ENCODE assay signal across 28 cellular contexts in genomic region chr22:48900327-48900597, GRCh38.
"Had no signal": no experiment of that assay in that cellular context is flagged by ENCODE, and none has a peak within 500 bp of the region (broad histone marks: within the 10 kb centered on the region; RNA-seq: fewer than 3 reads in every experiment).

No MANE protein-coding gene starts in this region.

- ATAC-seq: left colon; left lung; lower lobe of right lung; naive thymus-derived CD8-positive, alpha-beta T cell; pancreas; right cardiac atrium; sciatic nerve; stimulated activated naive B cell treated with anti-CD40 and anti-IgM and Interleukin-4, amounts not matched to agents 10 μg/mL and 1 μg/mL and 100 μg/mL, for 72 hours; stimulated activated naive CD8-positive, alpha-beta T cell treated with anti-CD3 and anti-CD28 coated beads, Interleukin-15, Interleukin-2, amounts not matched to agents 100 U/mL and 50 U/mL, for 24 hours had no signal

- DNase-seq: hippocampal formation; immature natural killer cell; kidney; left colon; left lung; lower lobe of right lung; mammary epithelial cell; mesenchymal stem cell; occipital lobe; pancreas; retina; right cardiac atrium; stimulated activated CD4-positive, alpha-beta T cell treated with anti-CD3 and anti-CD28 coated beads, Interleukin-12 subunit alpha, Interleukin-12 subunit beta, amount 100 ng/mL, for 4 hours; stimulated activated CD4-positive, alpha-beta T cell treated with anti-CD3 and anti-CD28 coated beads, Interleukin-15, amount 100 ng/mL, for 24 hours; stimulated activated CD4-positive, alpha-beta T cell treated with anti-CD3 and anti-CD28 coated beads, Interleukin-2, amount 100 ng/mL, for 24 hours; stimulated activated CD4-positive, alpha-beta T cell treated with anti-CD3 and anti-CD28 coated beads, Interleukin-4, amount 100 ng/mL, for 1 hour; stimulated activated naive B cell treated with anti-CD40 and anti-IgM and Interleukin-4, amounts not matched to agents 10 μg/mL and 1 μg/mL and 100 μg/mL, for 72 hours; stimulated activated naive CD8-positive, alpha-beta T cell treated with anti-CD3 and anti-CD28 coated beads, Interleukin-15, Interleukin-2, amounts not matched to agents 100 U/mL and 50 U/mL, for 24 hours; stomach; testis; thyroid gland; transverse colon had no signal

- H3K9me3 ChIP-seq: left lung, lower lobe of right lung, neutrophil, pancreas, prostate gland, stomach, testis, thyroid gland, transverse colon, upper lobe of left lung had no signal

- H3K27ac ChIP-seq: left lung, lower lobe of right lung, neutrophil, pancreas, prostate gland, skin epidermis, stomach, testis, thyroid gland, transverse colon, upper lobe of left lung had no signal

- H3K4me3 ChIP-seq: left lung, lower lobe of right lung, pancreas, prostate gland, skin epidermis, stomach, testis, thyroid gland, transverse colon, upper lobe of left lung had no signal

- H3K27me3 ChIP-seq: neutrophil, pancreas, testis, thyroid gland, transverse colon, upper lobe of left lung had no signal

- H3K36me3 ChIP-seq: left lung, lower lobe of right lung, neutrophil, pancreas, prostate gland, stomach, thyroid gland, transverse colon, upper lobe of left lung had no signal

- H3K4me1 ChIP-seq: left lung, lower lobe of right lung, pancreas, prostate gland, stomach, testis, thyroid gland, transverse colon, upper lobe of left lung had no signal
